ENCODE assay signal across 8 cellular contexts in the genomic region with DNA sequence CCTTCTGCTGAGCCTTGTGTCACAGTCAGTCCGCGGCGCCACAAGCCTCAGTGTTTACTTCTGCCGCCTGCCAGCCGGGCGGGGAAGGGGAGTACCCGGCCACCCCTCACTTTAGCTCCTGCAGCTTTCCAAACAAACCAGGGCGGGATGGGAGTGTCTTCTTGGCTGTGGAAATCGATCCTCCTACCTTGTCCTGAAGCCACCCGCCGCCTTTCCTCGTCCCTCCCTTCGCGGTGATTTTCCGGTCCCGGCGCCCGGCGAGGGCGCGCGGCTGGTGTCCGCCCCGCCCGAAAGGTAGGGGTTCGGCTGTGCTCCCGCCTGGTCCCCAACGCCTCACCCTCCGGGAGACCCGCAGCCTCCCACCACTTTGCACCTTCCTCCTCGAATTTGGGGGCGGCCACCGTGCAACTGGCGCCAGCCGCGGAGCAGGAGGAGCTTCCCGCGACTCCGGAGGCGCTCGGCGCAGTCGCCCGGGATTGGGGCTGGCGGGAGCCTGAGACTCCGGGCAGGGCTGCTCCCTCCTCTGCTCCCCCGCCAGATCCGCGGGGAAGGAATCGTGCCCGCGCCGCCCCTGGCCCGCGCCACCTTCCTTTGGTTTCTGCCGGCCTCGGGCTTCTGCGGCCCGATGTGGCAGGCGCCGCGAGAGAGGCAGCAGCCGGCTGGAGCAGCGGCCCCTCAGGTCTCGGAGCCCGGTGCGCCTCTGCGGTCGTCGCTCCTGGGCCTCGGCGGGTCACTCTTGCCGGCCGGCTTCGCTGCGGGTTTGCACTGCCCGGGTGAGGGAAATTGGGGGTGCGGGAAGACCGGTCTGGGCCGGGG. TPM values are rescaled to one million over a fixed set of nuclear protein-coding genes. Genes with fewer than 3 reads are reported as not detected.
DNase-seq lines count a peak whose midpoint lies in the region; ATAC-seq and TF ChIP-seq lines count a peak whose summit lies in the region.

No MANE protein-coding gene starts in this region.

- H3K4me1 ChIP-seq in mammary epithelial cell (ENCODE audit: insufficient read depth, low read length), result peaks cover 15% of the 10 kb centered on the region

- BruUV-seq in mammary epithelial cell (replicated peaks; lab: Mats Ljungman, UMichigan), result no TSS peak

- H3K9me3 ChIP-seq in mammary epithelial cell (replicated peaks; ENCODE audit: insufficient read depth, low read length), result no peaks in the 10 kb centered on the region

- no peaks in the 10 kb centered on the region for H4K20me1 ChIP-seq in mammary epithelial cell (ENCODE audit: insufficient read depth, low read length)

- dilution Hi-C loops in mammary epithelial cell (cut with HindIII; ENCODE audit: low sequenced_read_pairs), result no loop called here

- TF ChIP-seq CTCF in AG10803 (conservative IDR thresholded peaks at IDR 0.05; ENCODE audit: low read length) (no peak), mammary epithelial cell (conservative IDR thresholded peaks at IDR 0.05 in 1 of 2, IDR thresholded peaks at IDR 0.05 in 1 of 2; ENCODE audit: extremely low read depth in 1 of 2, insufficient read depth in 1 of 2, low read depth in 1 of 2, low read length in 2 of 2) (no peak)

- peak overlapping the region; percentile 64 for H3K4me3 ChIP-seq in AG10803 (ENCODE audit: low read length)
- H3K4me3 ChIP-seq in mammary epithelial cell (replicated peaks in 1 of 3; ENCODE audit: insufficient read depth in 1 of 3, low read depth in 2 of 3, low read length in 3 of 3), result peak overlapping the region; percentile 88 to 90 (median 89)
- H3K4me3 ChIP-seq in skeletal muscle cell (ENCODE audit: low read depth, low read length), result peak overlapping the region; percentile 75

- H3K9ac ChIP-seq in mammary epithelial cell (ENCODE audit: insufficient read depth, low read length), result peak overlapping the region; percentile 80

- CTCF ChIA-PET in mammary epithelial cell (lab: Charles Lee; ENCODE audit: low non-redundant PET), result no interaction called here

- H3K27me3 ChIP-seq in mammary epithelial cell (ENCODE audit: insufficient read depth, low read length), result no peaks in the 10 kb centered on the region

- intact Hi-C loops in mammary epithelial cell (cut with micrococcal nuclease), result loop anchor here (2.0 to 5.0 kb wide), 2 partner anchors 46 to 260 kb away; no protein-coding TSS in a partner anchor

- peak; percentile 36 for ATAC-seq in GM18499 (IDR thresholded peaks at IDR 0.05; ENCODE audit: insufficient read depth, unreplicated experiment)
- ATAC-seq in HG03045 (IDR thresholded peaks at IDR 0.05; ENCODE audit: unreplicated experiment), result peak; percentile 53

- DNase-seq in AG10803 (ENCODE audit: low read depth), result no peak
- DNase-seq in NCI-H82 treated with DMSO at 0.1 percent for 48 hours (lab: John Stamatoyannopoulos, UW; ENCODE audit: unreplicated experiment), result peak; percentile 17
- peak; percentile 58 for DNase-seq in mammary epithelial cell
- DNase-seq in iPS-NIHi7 (ENCODE audit: extremely low spot score), result peak; percentile 79
- no peak for DNase-seq in skeletal muscle cell (ENCODE audit: low read depth)
- no peak for DNase-seq in NCI-H2081 treated with DMSO at 0.1 percent for 48 hours (lab: John Stamatoyannopoulos, UW)

- peaks cover 49% of the 10 kb centered on the region for H3K79me2 ChIP-seq in mammary epithelial cell (ENCODE audit: insufficient read depth, low read length)

- H3K4me2 ChIP-seq in mammary epithelial cell (ENCODE audit: insufficient read depth, low read depth, low read length), result peak overlapping the region; percentile 96

- no peaks in the 10 kb centered on the region for H3K36me3 ChIP-seq in mammary epithelial cell (ENCODE audit: insufficient read depth, low read length)

- in situ Hi-C loops in mammary epithelial cell (cut with MboI; ENCODE audit: low sequenced_read_pairs in 2 of 2), result no loop called here

- H2AFZ ChIP-seq in mammary epithelial cell (ENCODE audit: low read depth, low read length), result peak overlapping the region; percentile 92

- WGBS in mammary epithelial cell (ENCODE audit: low coverage, missing lambda C conversion rate), result 1% methylated on average over 26 of the region's 80 CpGs

- peak overlapping the region; percentile 52 for H3K27ac ChIP-seq in mammary epithelial cell (ENCODE audit: insufficient read depth, low read depth, low read length)

RNA-seq across cellular contexts. Expression of a gene that starts 30.7 kb away (rescaled TPM):
- total RNA-seq in mammary epithelial cell, result 1 to 10 TPM; 5.8 to 7.0 TPM
- 3.6 TPM for polyA plus RNA-seq in mammary epithelial cell
- not detected for polyA minus RNA-seq in mammary epithelial cell

Comparison
In these comparisons a context has a peak if more than half of its experiments do, and no peak if none do; other contexts are left out.
1. DNase-seq: peak in NCI-H82 treated with DMSO at 0.1 percent for 48 hours (single experiment), mammary epithelial cell (single experiment) and iPS-NIHi7 (single experiment); none in AG10803 (single experiment), skeletal muscle cell (single experiment) and NCI-H2081 treated with DMSO at 0.1 percent for 48 hours (single experiment).
2. Peak in every context shown above with its lines, with median percentiles within 50 percentile points of each other: H3K4me3 ChIP-seq.